19 cellular contexts compared by ENCODE assay signal in genomic region chr10:70084189-70084588, GRCh38. TPM values are rescaled to one million over a fixed set of nuclear protein-coding genes. Genes with fewer than 3 reads are reported as not detected.
DNase-seq lines count a peak whose midpoint lies in the region; ATAC-seq and TF ChIP-seq lines count a peak whose summit lies in the region.
"Had no signal": no experiment of that assay in that cellular context is flagged by ENCODE, and none has a peak within 500 bp of the region (broad histone marks: within the 10 kb centered on the region; RNA-seq: fewer than 3 reads in every experiment).

No MANE protein-coding gene starts in this region.

- no peaks in the 10 kb centered on the region for H3K79me2 ChIP-seq in Loucy (ENCODE audit: insufficient read depth, low read length)

- ATAC-seq in HG03139 (IDR thresholded peaks at IDR 0.05; ENCODE audit: unreplicated experiment) = no peak
- ATAC-seq: T-helper 17 cell had no signal

- no peaks in the 10 kb centered on the region for H3K9me3 ChIP-seq in Loucy (ENCODE audit: insufficient read depth, low read depth, low read length)
- H3K9me3 ChIP-seq: BE2C had no signal

- no peaks in the 10 kb centered on the region for H3K9me2 ChIP-seq in Loucy (replicated peaks; ENCODE audit: low read depth, low read length)

- TF ChIP-seq CTCF in Loucy (conservative IDR thresholded peaks at IDR 0.05; ENCODE audit: low read length) (peak; percentile 34), VCaP (conservative IDR thresholded peaks at IDR 0.05) (peak; percentile 36)

- no peaks in the 10 kb centered on the region for H4K20me1 ChIP-seq in Loucy (ENCODE audit: insufficient read depth, low read length, poor library complexity, severe bottlenecking)

- no peak overlapping the region for H3K9ac ChIP-seq in Loucy (ENCODE audit: low read depth, low read length, poor library complexity, severe bottlenecking)

- no peaks in the 10 kb centered on the region for H3K4me1 ChIP-seq in Loucy (ENCODE audit: insufficient read depth, low read length, poor library complexity, severe bottlenecking)
- H3K4me1 ChIP-seq: BE2C had no signal

- H3K4me2 ChIP-seq in Loucy (ENCODE audit: low read depth, low read length, poor library complexity, severe bottlenecking) = no peak overlapping the region

- peak overlapping the region; percentile 82 for H3K27ac ChIP-seq in VCaP
- H3K27ac ChIP-seq: SK-N-MC had no signal

- H3K36me3 ChIP-seq in Loucy (ENCODE audit: insufficient read depth, low read length) = no peaks in the 10 kb centered on the region
- H3K36me3 ChIP-seq: BE2C had no signal

- H3K27me3 ChIP-seq in Loucy (ENCODE audit: insufficient read depth, low read length, poor library complexity, severe bottlenecking) = no peaks in the 10 kb centered on the region
- H3K27me3 ChIP-seq: BE2C had no signal

- no peaks in the 10 kb centered on the region for H3F3A ChIP-seq in Loucy (ENCODE audit: low read depth)

- H3K4me3 ChIP-seq in Loucy (ENCODE audit: low read length, poor library complexity, severe bottlenecking) = no peak overlapping the region
- H3K4me3 ChIP-seq: lung, SK-N-MC had no signal

- peak; percentile 32 for DNase-seq in activated CD8-positive, alpha-beta memory T cell treated with anti-CD3 and anti-CD28 coated beads for 24 hours
- DNase-seq in activated CD8-positive, alpha-beta memory T cell treated with anti-CD3 and anti-CD28 coated beads, Interleukin-2, amount 50 U/mL, for 4 hours = no peak
- peak; percentile 8 for DNase-seq in renal cortical epithelial cell (ENCODE audit: low read depth)
- DNase-seq in activated naive CD4-positive, alpha-beta T cell (lab: John Stamatoyannopoulos, UW) = no peak
- no peak for DNase-seq in SK-N-DZ (ENCODE audit: low spot score)
- DNase-seq: activated CD4-positive, alpha-beta T cell treated with anti-CD3 and anti-CD28 coated beads for 4 hours; activated naive CD8-positive, alpha-beta T cell treated with anti-CD3 and anti-CD28 coated beads for 36 hours; BE2C; effector CD8-positive, alpha-beta T cell; islet precursor cell; NCI-H1436 treated with DMSO at 0.1 percent for 48 hours; NCI-H2171 treated with DMSO at 0.1 percent for 48 hours; NCI-H526 treated with DMSO at 0.1 percent for 48 hours; T-helper 17 cell had no signal

- no peak overlapping the region for H2AFZ ChIP-seq in Loucy (ENCODE audit: low read length)

RNA-seq across cellular contexts. Expression of gene MACROH2A2, which starts 31.5 kb away (rescaled TPM):
- 21.4 and 28.0 TPM in 2 replicates for total RNA-seq in renal cortical epithelial cell
- polyA plus RNA-seq in SK-N-DZ (2014; cell fraction: cytosol; rRNA removed) = 107 and 109 TPM in 2 replicates
- 53.0 and 56.0 TPM in 2 replicates for polyA plus RNA-seq in SK-N-DZ (2014; cell fraction: nucleus; rRNA removed)

RNA-seq across cellular contexts. Expression of gene AIFM2, which starts 48.4 kb away (rescaled TPM):
- 2.8 and 6.7 TPM in 2 replicates for total RNA-seq in renal cortical epithelial cell
- polyA plus RNA-seq in SK-N-DZ (2014; cell fraction: cytosol; rRNA removed) = 0.91 and 1.8 TPM in 2 replicates
- polyA plus RNA-seq in SK-N-DZ (2014; cell fraction: nucleus; rRNA removed) = 2.1 and 2.2 TPM in 2 replicates

Comparison
In these comparisons a context has a peak if more than half of its experiments do, and no peak if none do; other contexts are left out.
1. DNase-seq: peak in activated CD8-positive, alpha-beta memory T cell treated with anti-CD3 and anti-CD28 coated beads for 24 hours (single experiment) and renal cortical epithelial cell (single experiment); none in activated CD8-positive, alpha-beta memory T cell treated with anti-CD3 and anti-CD28 coated beads, Interleukin-2, amount 50 U/mL, for 4 hours (single experiment), activated naive CD4-positive, alpha-beta T cell (0 of 4) and SK-N-DZ (single experiment).